ENCODE assay signal across 29 cellular contexts in genomic region chr10:131300508-131300907, GRCh38.
"Had no signal": no experiment of that assay in that cellular context is flagged by ENCODE, and none has a peak within 500 bp of the region (broad histone marks: within the 10 kb centered on the region; RNA-seq: fewer than 3 reads in every experiment).

No MANE protein-coding gene starts in this region.

- H3K9me3 ChIP-seq: adrenal gland had no signal

- H3K4me1 ChIP-seq: adrenal gland, ascending aorta, body of pancreas, breast epithelium had no signal

- H3K27ac ChIP-seq: adrenal gland, ascending aorta, body of pancreas, brain microvascular endothelial cell, breast epithelium, cardiac muscle cell had no signal

- H3K4me3 ChIP-seq: adrenal gland, ascending aorta, body of pancreas, breast epithelium, cardiac muscle cell had no signal

- DNase-seq: activated effector memory CD4-positive, alpha-beta T cell treated with anti-CD3 and anti-CD28 coated beads, Interleukin-2, amount 50 U/mL, for 16 hours; activated effector memory CD4-positive, alpha-beta T cell treated with Interleukin-2 at 50 U/mL for 16 hours; activated gamma-delta T cell; activated gamma-delta T cell treated with Interleukin-2 at 50 U/mL for 16 hours; activated naive CD4-positive, alpha-beta T cell; activated naive CD4-positive, alpha-beta T cell treated with anti-CD3 and anti-CD28 coated beads for 36 hours; activated naive CD4-positive, alpha-beta T cell treated with anti-CD3 and anti-CD28 coated beads, Interleukin-2, amount 10 ng/mL, durations not matched to agents 7 days and 5 days; activated naive CD4-positive, alpha-beta T cell treated with anti-CD3 and anti-CD28 coated beads, Interleukin-2, amount 50 U/mL, for 16 hours; activated naive CD4-positive, alpha-beta T cell treated with Interleukin-2 at 50 U/mL for 16 hours; activated naive CD8-positive, alpha-beta T cell treated with anti-CD3 and anti-CD28 coated beads for 36 hours; activated naive CD8-positive, alpha-beta T cell treated with anti-CD3 and anti-CD28 coated beads, Interleukin-2, amount 10 ng/mL, durations not matched to agents 7 days and 5 days; activated naive CD8-positive, alpha-beta T cell treated with anti-CD3 and anti-CD28 coated beads, Interleukin-2, amount 50 U/mL, for 24 hours; activated T-cell treated with anti-CD3 and anti-CD28 coated beads, Interleukin-2, amount 50 U/mL, for 24 hours; activated T-cell treated with anti-CD3 and anti-CD28 coated beads, Interleukin-2, amount 50 U/mL, for 4 hours; activated T-cell treated with anti-CD3 and anti-CD28 coated beads, Interleukin-2, amount 50 U/mL, for 48 hours; activated T-cell treated with anti-CD3 and anti-CD28 coated beads, Interleukin-2, amount 50 U/mL, for 72 hours; adrenal gland; amniotic stem cell; amygdala; anterior cingulate cortex; aorta; body of pancreas; brain microvascular endothelial cell; caudate nucleus; central memory CD4-positive, alpha-beta T cell; cerebellar nuclear complex had no signal

- H3K36me3 ChIP-seq: adrenal gland, ascending aorta, brain microvascular endothelial cell, breast epithelium, cardiac muscle cell had no signal
